In the genomic region with DNA sequence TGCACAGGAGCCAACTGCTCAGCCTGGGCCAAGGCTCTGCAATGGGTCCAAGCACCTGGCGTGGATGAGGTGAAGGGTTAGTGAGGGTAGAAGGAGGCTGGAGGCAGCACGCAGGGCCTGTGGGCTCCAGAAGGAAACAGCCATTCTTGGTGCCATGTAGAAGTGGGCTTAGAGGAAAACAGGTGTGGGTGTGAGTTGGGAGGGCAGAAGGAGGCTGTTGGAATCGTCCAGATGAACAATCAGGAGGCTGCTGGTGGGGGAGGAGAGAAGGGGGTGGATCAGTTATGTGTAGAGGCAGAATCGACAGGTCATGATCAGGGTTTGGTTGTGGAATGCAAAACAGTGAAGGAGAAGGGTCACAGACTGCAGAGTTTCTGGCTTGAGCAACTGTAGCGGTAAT, we compare ENCODE assay signal across 1 cellular context.
TF ChIP-seq lines count a peak whose summit lies in the region.

No MANE protein-coding gene starts in this region.

TF ChIP-seq in H1, 55 proteins besides CTCF, POLR2A, EP300 and RAD21:
- TF ChIP-seq KDM1A (IDR thresholded peaks at IDR 0.05; ENCODE audit: borderline replicate concordance, low read length) (no peak), SUZ12 (IDR thresholded peaks at IDR 0.05; ENCODE audit: low read length) (no peak), MAFK (IDR thresholded peaks at IDR 0.05; ENCODE audit: low read depth, low read length) (no peak), TEAD4 (IDR thresholded peaks at IDR 0.05; ENCODE audit: low read depth, low read length) (no peak), E2F6 (IDR thresholded peaks at IDR 0.05) (no peak), CHD1 (IDR thresholded peaks at IDR 0.05; ENCODE audit: low read depth, low read length) (no peak), JUND (IDR thresholded peaks at IDR 0.05; ENCODE audit: low read length) (no peak), SIX5 (IDR thresholded peaks at IDR 0.05; ENCODE audit: low read depth, low read length) (no peak), FOSL1 (IDR thresholded peaks at IDR 0.05; ENCODE audit: insufficient read depth, low read depth, low read length) (no peak), USF2 (IDR thresholded peaks at IDR 0.05; ENCODE audit: low read length) (no peak), BRCA1 (IDR thresholded peaks at IDR 0.05; ENCODE audit: low read depth, low read length) (no peak), TAF7 (optimal IDR thresholded peaks at IDR 0.05; ENCODE audit: borderline replicate concordance, low read depth, low read length) (no peak), CEBPB (IDR thresholded peaks at IDR 0.05; ENCODE audit: low read depth, low read length) (no peak), POLR2AphosphoS5 (IDR thresholded peaks at IDR 0.05; ENCODE audit: low read depth, low read length) (no peak), CHD7 (IDR thresholded peaks at IDR 0.05; ENCODE audit: insufficient replicate concordance, low read length) (no peak)
TF ChIP-seq in H1: peak in this region for 0.
